Comparison of ENCODE assay signal across 17 cellular contexts in genomic region chr21:42500736-42501135, GRCh38. TPM values are rescaled to one million over a fixed set of nuclear protein-coding genes. Genes with fewer than 3 reads are reported as not detected.
A peak's percentile ranks its signal among the peaks of the same experiment; 100 is the strongest.
DNase-seq lines count a peak whose midpoint lies in the region; ATAC-seq, FAIRE-seq and TF ChIP-seq lines count a peak whose summit lies in the region.
"Had no signal": no experiment of that assay in that cellular context is flagged by ENCODE, and none has a peak within 500 bp of the region (broad histone marks: within the 10 kb centered on the region; RNA-seq: fewer than 3 reads in every experiment).

No MANE protein-coding gene starts in this region.

- intact Hi-C loops in mammary epithelial cell (cut with micrococcal nuclease) (no loop called here), MCF 10A (cut with micrococcal nuclease) (no loop called here)

- no peaks in the 10 kb centered on the region for H3K79me2 ChIP-seq in mammary epithelial cell (ENCODE audit: insufficient read depth, low read length)

- H3K36me3 Mint-ChIP-seq in MCF 10A (ENCODE audit: insufficient read depth, unreplicated experiment) (no peaks in the 10 kb centered on the region), type B pancreatic cell (no peaks in the 10 kb centered on the region)
- H3K36me3 Mint-ChIP-seq: CD14-positive monocyte; CD8-positive, alpha-beta T cell had no signal

- no peaks in the 10 kb centered on the region for H3K36me3 ChIP-seq in mammary epithelial cell (ENCODE audit: insufficient read depth, low read length)
- no peaks in the 10 kb centered on the region for H3K36me3 ChIP-seq in bronchial epithelial cell (ENCODE audit: control insufficient read depth, insufficient read depth, low read length)

- H3K4me3 ChIP-seq in mammary epithelial cell (replicated peaks in 1 of 3; ENCODE audit: insufficient read depth in 1 of 3, low read depth in 2 of 3, low read length in 3 of 3) (no peak overlapping the region), bronchial epithelial cell (ENCODE audit: low read depth, low read length) (no peak overlapping the region)
- H3K4me3 ChIP-seq: GM23338 had no signal

- dilution Hi-C loops in mammary epithelial cell (cut with HindIII; ENCODE audit: low sequenced_read_pairs), result no loop called here

- H3K9me3 Mint-ChIP-seq in MCF 10A (ENCODE audit: unreplicated experiment) (no peaks in the 10 kb centered on the region), type B pancreatic cell (no peaks in the 10 kb centered on the region)
- H3K9me3 Mint-ChIP-seq: CD14-positive monocyte; CD8-positive, alpha-beta T cell; GM23338 had no signal

- no peak overlapping the region for H2AFZ ChIP-seq in mammary epithelial cell (ENCODE audit: low read depth, low read length)
- H2AFZ ChIP-seq: GM23338 had no signal

- CTCF ChIA-PET in mammary epithelial cell (lab: Charles Lee; ENCODE audit: low non-redundant PET) (interaction anchor here (0.7 kb wide), 1 partner anchor 35 kb away, joined by 3 read pairs; no protein-coding TSS in a partner anchor), MCF 10A (lab: Yijun Ruan, JAX) (interaction anchor here (0.7 kb wide), 1 partner anchor 1090 kb away, joined by 3 read pairs; no protein-coding TSS in a partner anchor)

- in situ Hi-C loops in mammary epithelial cell (cut with MboI; ENCODE audit: low sequenced_read_pairs in 2 of 2), result no loop called here

- DNase-seq in mammary epithelial cell (peak; percentile 24), MCF 10A (ENCODE audit: unreplicated experiment) (no peak), bronchial epithelial cell (ENCODE audit: low read depth) (peak; percentile 69), kidney tubule cell (ENCODE audit: low spot score) (peak; percentile 25), type B pancreatic cell (ENCODE audit: extremely low spot score, unreplicated experiment) (no peak), hepatic stellate cell (ENCODE audit: low spot score) (no peak), COLO668 (lab: John Stamatoyannopoulos, UW; ENCODE audit: unreplicated experiment) (no peak)
- DNase-seq: Caco-2, DMS53, GF-D8, H7 had no signal

- no peak for ATAC-seq in HG03095 (IDR thresholded peaks at IDR 0.05; ENCODE audit: unreplicated experiment)
- ATAC-seq: CD8-positive, alpha-beta T cell; GM23338 had no signal

- BruUV-seq in mammary epithelial cell (replicated peaks; lab: Mats Ljungman, UMichigan) (no TSS peak), MCF 10A (replicated peaks; lab: Mats Ljungman, UMichigan) (no TSS peak)

- peaks cover 7% of the 10 kb centered on the region for H3K4me1 ChIP-seq in mammary epithelial cell (ENCODE audit: insufficient read depth, low read length)
- H3K4me1 ChIP-seq: Caco-2 had no signal

- H3K27ac Mint-ChIP-seq in MCF 10A (ENCODE audit: low read depth, unreplicated experiment), result no peak overlapping the region
- peak overlapping the region; percentile 71 for H3K27ac Mint-ChIP-seq in type B pancreatic cell
- H3K27ac Mint-ChIP-seq: CD14-positive monocyte; CD8-positive, alpha-beta T cell; GM23338 had no signal

- no peaks in the 10 kb centered on the region for H3K27me3 ChIP-seq in mammary epithelial cell (ENCODE audit: insufficient read depth, low read length)
- no peaks in the 10 kb centered on the region for H3K27me3 ChIP-seq in bronchial epithelial cell (ENCODE audit: control insufficient read depth, insufficient read depth, low read length)

- FAIRE-seq in bronchial epithelial cell (lab: Jason Lieb, UNC), result no peak

- no peak overlapping the region for H3K9ac ChIP-seq in mammary epithelial cell (ENCODE audit: insufficient read depth, low read length)

- H3K4me3 Mint-ChIP-seq in MCF 10A (ENCODE audit: unreplicated experiment) (no peak overlapping the region), type B pancreatic cell (no peak overlapping the region)
- H3K4me3 Mint-ChIP-seq: CD14-positive monocyte; CD8-positive, alpha-beta T cell; GM23338 had no signal

- H3K4me1 Mint-ChIP-seq in MCF 10A (ENCODE audit: insufficient read depth, unreplicated experiment) (peaks cover 7% of the 10 kb centered on the region), type B pancreatic cell (ENCODE audit: unreplicated experiment) (peaks cover 9% of the 10 kb centered on the region)

- H3K9me3 ChIP-seq in mammary epithelial cell (replicated peaks; ENCODE audit: insufficient read depth, low read length), result no peaks in the 10 kb centered on the region
- H3K9me3 ChIP-seq: Caco-2 had no signal

- H3K27me3 Mint-ChIP-seq in MCF 10A (ENCODE audit: insufficient read depth, unreplicated experiment) (no peaks in the 10 kb centered on the region), type B pancreatic cell (no peaks in the 10 kb centered on the region)

- no peaks in the 10 kb centered on the region for H4K20me1 ChIP-seq in mammary epithelial cell (ENCODE audit: insufficient read depth, low read length)

- TF ChIP-seq CTCF in mammary epithelial cell (conservative IDR thresholded peaks at IDR 0.05 in 1 of 2, IDR thresholded peaks at IDR 0.05 in 1 of 2; ENCODE audit: extremely low read depth in 1 of 2, insufficient read depth in 1 of 2, low read depth in 1 of 2, low read length in 2 of 2), result no peak
- no peak for TF ChIP-seq CTCF in MCF 10A (IDR thresholded peaks at IDR 0.05; ENCODE audit: unreplicated experiment)
- no peak for TF ChIP-seq CTCF in bronchial epithelial cell (IDR thresholded peaks at IDR 0.05; ENCODE audit: insufficient read depth, low read length, severe bottlenecking)
- no peak for TF ChIP-seq CTCF in type B pancreatic cell (conservative IDR thresholded peaks at IDR 0.05)

- POLR2A ChIA-PET in MCF 10A (lab: Yijun Ruan, JAX), result interaction anchor here (0.6 to 1.4 kb wide), 2 partner anchors 14 to 24 kb away, joined by 3 to 8 read pairs; no protein-coding TSS in a partner anchor

- H3K27ac ChIP-seq in mammary epithelial cell (ENCODE audit: insufficient read depth, low read depth, low read length), result no peak overlapping the region
- H3K27ac ChIP-seq: 22Rv1 had no signal

- H3K4me2 ChIP-seq in mammary epithelial cell (ENCODE audit: insufficient read depth, low read depth, low read length), result no peak overlapping the region
- H3K4me2 ChIP-seq: GM23338 had no signal

- 75% methylated on average over 5 of the region's 5 CpGs for WGBS in mammary epithelial cell (ENCODE audit: low coverage, missing lambda C conversion rate)

RNA-seq across cellular contexts. Expression of gene RSPH1, which starts 4.7 kb away (rescaled TPM):
- total RNA-seq in mammary epithelial cell, result under 1 TPM; 0.50 to 0.66 TPM
- 0.35 TPM for polyA plus RNA-seq in mammary epithelial cell
- not detected for polyA minus RNA-seq in mammary epithelial cell
- total RNA-seq in MCF 10A (2022), result 0.51 and 0.52 TPM in 2 replicates
- total RNA-seq in bronchial epithelial cell, result under 0.01 and 0.38 TPM in 2 replicates
- total RNA-seq in type B pancreatic cell (ENCODE audit: low replicate concordance), result 2.1 and 5.2 TPM in 2 replicates
- total RNA-seq: GM23338, H7, HT1080 had no signal
- polyA plus RNA-seq: CD14-positive monocyte had no signal

RNA-seq across cellular contexts. Expression of gene SLC37A1, which starts 12.9 kb away (rescaled TPM):
- total RNA-seq in mammary epithelial cell (1 to 10 TPM; 7.7 to 8.7 TPM), MCF 10A (2022) (4.9 and 7.6 TPM in 2 replicates), bronchial epithelial cell (7.1 and 15.1 TPM in 2 replicates), type B pancreatic cell (ENCODE audit: low replicate concordance) (24.8 and 44.2 TPM in 2 replicates)
- 3.9 TPM for polyA plus RNA-seq in mammary epithelial cell
- polyA minus RNA-seq in mammary epithelial cell, result 5.0 TPM

Comparison
In these comparisons a context has a peak if more than half of its experiments do, and no peak if none do; other contexts are left out.
1. DNase-seq: peak in mammary epithelial cell (single experiment), bronchial epithelial cell (single experiment) and kidney tubule cell (single experiment); none in MCF 10A (single experiment), type B pancreatic cell (single experiment), hepatic stellate cell (single experiment) and COLO668 (single experiment).